In the genomic region with DNA sequence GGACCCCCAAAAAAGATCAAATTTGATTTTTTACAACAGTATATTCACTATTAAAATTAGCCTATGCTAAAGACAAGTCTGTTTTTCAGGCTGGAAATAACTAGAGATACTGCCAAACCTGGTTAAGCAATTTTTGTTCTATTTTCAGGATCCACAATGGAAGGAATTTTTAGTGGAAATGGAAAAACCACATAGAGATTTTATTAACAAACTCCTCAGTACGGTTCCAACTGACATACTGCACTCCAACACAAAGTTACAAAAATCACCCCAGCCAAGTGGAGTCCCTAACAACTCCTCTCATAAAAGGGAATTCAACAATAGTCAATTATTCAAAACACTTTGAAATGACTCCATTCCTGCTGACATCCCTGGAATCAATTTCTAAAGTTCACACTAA, we compare ENCODE assay signal across 18 cellular contexts.
A peak's percentile ranks its signal among the peaks of the same experiment; 100 is the strongest.
DNase-seq lines count a peak whose midpoint lies in the region; ATAC-seq and TF ChIP-seq lines count a peak whose summit lies in the region.
"Had no signal": no experiment of that assay in that cellular context is flagged by ENCODE, and none has a peak within 500 bp of the region (broad histone marks: within the 10 kb centered on the region; RNA-seq: fewer than 3 reads in every experiment).

No MANE protein-coding gene starts in this region.

- H3K79me2 ChIP-seq in Karpas-422 (ENCODE audit: low read length), result no peaks in the 10 kb centered on the region

- H3K4me2 ChIP-seq in Karpas-422 (ENCODE audit: low read depth, low read length, poor library complexity, severe bottlenecking), result no peak overlapping the region

- ATAC-seq in sciatic nerve, result peak; percentile 90
- ATAC-seq in GM18868 (IDR thresholded peaks at IDR 0.05; ENCODE audit: unreplicated experiment), result no peak
- ATAC-seq in HG02759 (IDR thresholded peaks at IDR 0.05; ENCODE audit: unreplicated experiment), result no peak
- ATAC-seq: activated T-cell treated with anti-CD3 and anti-CD28 coated beads, Interleukin-2, amount 50 U/mL, for 4 hours; stimulated activated memory B cell treated with anti-CD40 and anti-IgM and Interleukin-4, amounts not matched to agents 10 μg/mL and 1 μg/mL and 100 μg/mL, for 72 hours; WTC11 had no signal

- H3K4me3 ChIP-seq in Karpas-422 (ENCODE audit: low read length) (no peak overlapping the region), esophagus squamous epithelium (no peak overlapping the region)
- H3K4me3 ChIP-seq: heart right ventricle, upper lobe of left lung had no signal

- no peaks in the 10 kb centered on the region for H3K9me2 ChIP-seq in Karpas-422 (replicated peaks; ENCODE audit: insufficient read depth, low read length)

- 48 to 63% methylated on average over 1 of the region's 1 CpG for WGBS in esophagus squamous epithelium, 2 donors

- H3K9ac ChIP-seq in Karpas-422 (ENCODE audit: low read length), result no peak overlapping the region

- no peaks in the 10 kb centered on the region for H3K27me3 ChIP-seq in Karpas-422 (ENCODE audit: low read length)
- no peaks in the 10 kb centered on the region for H3K27me3 ChIP-seq in esophagus squamous epithelium
- H3K27me3 ChIP-seq: heart right ventricle, upper lobe of left lung had no signal

- intact Hi-C loops in esophagus squamous epithelium (cut with DNase I) (no loop called here), sciatic nerve (cut with DNase I) (no loop called here)

- H3K9me3 ChIP-seq in Karpas-422 (ENCODE audit: low read length) (no peaks in the 10 kb centered on the region), esophagus squamous epithelium (no peaks in the 10 kb centered on the region)
- H3K9me3 ChIP-seq: heart right ventricle, upper lobe of left lung had no signal

- H4K20me1 ChIP-seq in Karpas-422 (ENCODE audit: insufficient read depth, low read depth, low read length), result no peaks in the 10 kb centered on the region

- H3K27ac ChIP-seq in Karpas-422 (ENCODE audit: low read length) (peak overlapping the region; percentile 22), esophagus squamous epithelium (peak overlapping the region in 3 of 4 donors; percentile 37 to 61 (median 54))

- H3K36me3 ChIP-seq in Karpas-422 (ENCODE audit: insufficient read depth, low read length), result peaks cover 12% of the 10 kb centered on the region; the same call in 1 of the 2 replicates
- H3K36me3 ChIP-seq in esophagus squamous epithelium, result peaks cover 0 to 93% (median 3%) of the 10 kb centered on the region in 3 donors

- TF ChIP-seq CTCF in esophagus squamous epithelium (IDR thresholded peaks at IDR 0.05), result no peak

- peaks cover 41% of the 10 kb centered on the region for H3K4me1 ChIP-seq in Karpas-422 (ENCODE audit: low read length)
- peaks cover 0 to 9% (median 0%) of the 10 kb centered on the region in 3 donors for H3K4me1 ChIP-seq in esophagus squamous epithelium

- peak; percentile 40 for DNase-seq in AG08395 (ENCODE audit: low spot score)
- DNase-seq in Karpas-422, result no peak
- no peak for DNase-seq in esophagus squamous epithelium (lab: John Stamatoyannopoulos, UW)
- DNase-seq in sciatic nerve (ENCODE audit: low spot score), result no peak
- no peak for DNase-seq in DMS79 treated with DMSO at 0.1 percent for 48 hours (lab: John Stamatoyannopoulos, UW)
- no peak for DNase-seq in DMS53 treated with DMSO at 0.1 percent for 48 hours (lab: John Stamatoyannopoulos, UW; ENCODE audit: unreplicated experiment)
- DNase-seq: activated CD4-positive, alpha-beta memory T cell treated with anti-CD3 and anti-CD28 coated beads, Interleukin-2, amount 10 ng/mL, durations not matched to agents 7 days and 5 days; activated T-cell treated with anti-CD3 and anti-CD28 coated beads, Interleukin-2, amount 50 U/mL, for 4 hours; heart right ventricle; mammary epithelial cell; naive B cell; posterior cingulate gyrus; stimulated activated CD4-positive, alpha-beta T cell treated with anti-CD3 and anti-CD28 coated beads, Interleukin-12 subunit alpha, Interleukin-12 subunit beta, amount 100 ng/mL, for 4 hours; upper lobe of left lung had no signal

- no peak overlapping the region for H2AFZ ChIP-seq in Karpas-422 (ENCODE audit: low read length)

- TF ChIP-seq POLR2A in esophagus squamous epithelium (IDR thresholded peaks at IDR 0.05), result no peak
